Comparison of ENCODE assay signal across 16 cellular contexts in genomic region chr3:181402347-181402746, GRCh38.
DNase-seq lines count a peak whose midpoint lies in the region; TF ChIP-seq lines count a peak whose summit lies in the region.
"Had no signal": no experiment of that assay in that cellular context is flagged by ENCODE, and none has a peak within 500 bp of the region (broad histone marks: within the 10 kb centered on the region; RNA-seq: fewer than 3 reads in every experiment).

No MANE protein-coding gene starts in this region.

- H3K79me2 ChIP-seq in OCI-LY1 (ENCODE audit: insufficient read depth, low read length): no peaks in the 10 kb centered on the region

- no peak for TF ChIP-seq EP300 in transverse colon (IDR thresholded peaks at IDR 0.05; ENCODE audit: low read depth)

- H3K27me3 ChIP-seq in OCI-LY1 (ENCODE audit: insufficient read depth, low read length) (no peaks in the 10 kb centered on the region), colonic mucosa (no peaks in the 10 kb centered on the region), transverse colon (no peaks in the 10 kb centered on the region)

- CTCF ChIA-PET in HEK293 (lab: Yijun Ruan, JAX): no interaction called here

- H3K4me2 ChIP-seq in OCI-LY1 (ENCODE audit: low read length): peak overlapping the region; percentile 37; the same call in 1 of the 2 replicates
- H3K4me2 ChIP-seq: A549 had no signal

- H3F3A ChIP-seq in OCI-LY1 (ENCODE audit: insufficient read depth, low read length): no peaks in the 10 kb centered on the region

- H4K20me1 ChIP-seq in OCI-LY1 (ENCODE audit: insufficient read depth, low read length): no peaks in the 10 kb centered on the region

- no peak overlapping the region for H2AFZ ChIP-seq in OCI-LY1 (ENCODE audit: low read length)
- H2AFZ ChIP-seq: GM23248 had no signal

- no peak for TF ChIP-seq POLR2A in transverse colon (IDR thresholded peaks at IDR 0.05)

- H3K36me3 ChIP-seq in HEK293 (ENCODE audit: control insufficient read depth in 2 of 2, insufficient read depth in 1 of 2, low read length in 2 of 2): no peaks in the 10 kb centered on the region
- H3K36me3 ChIP-seq in OCI-LY1 (ENCODE audit: insufficient read depth, low read length): no peaks in the 10 kb centered on the region
- H3K36me3 ChIP-seq in colonic mucosa: no peaks in the 10 kb centered on the region
- no peaks in the 10 kb centered on the region for H3K36me3 ChIP-seq in transverse colon

- H3K4me3 ChIP-seq in HEK293 (ENCODE audit: low read depth, low read length): no peak overlapping the region
- no peak overlapping the region for H3K4me3 ChIP-seq in OCI-LY1 (ENCODE audit: low read depth, low read length, poor library complexity, severe bottlenecking)
- H3K4me3 ChIP-seq in colonic mucosa: no peak overlapping the region
- no peak overlapping the region for H3K4me3 ChIP-seq in transverse colon
- H3K4me3 ChIP-seq: A549, GM23248 had no signal

- intact Hi-C loops in colonic mucosa (cut with DNase I): no loop called here
- intact Hi-C loops in transverse colon (cut with DNase I; ENCODE audit: low total_unique reads): no loop called here

- in situ Hi-C loops in transverse colon (cut with MboI; ENCODE audit: low pct_ligation_motif_present in 1 of 4, low pct_unique_long_range_greater_than_20kb in 1 of 4, low sequenced_read_pairs in 3 of 4): no loop called here

- H3K9me2 ChIP-seq in OCI-LY1 (ENCODE audit: low read depth, low read length): no peaks in the 10 kb centered on the region

- DNase-seq in colonic mucosa (peak; percentile 61), transverse colon (peak; percentile 7), GOT3 (lab: John Stamatoyannopoulos, UW) (no peak)
- DNase-seq in stimulated activated CD4-positive, alpha-beta T cell treated with anti-CD3 and anti-CD28 coated beads, Interleukin-4, amount 100 ng/mL, for 4 hours: no peak
- DNase-seq in stimulated activated CD4-positive, alpha-beta T cell treated with anti-CD3 and anti-CD28 coated beads, Interleukin-1b, Interleukin-23, amount 100 ng/mL, for 48 hours: no peak
- DNase-seq: AML-193; Caco-2; CD4-positive, alpha-beta T cell; GDM1; GM23248; HCEC 1CT had no signal

- H3K9ac ChIP-seq in OCI-LY1 (ENCODE audit: low read length) (no peak overlapping the region), colonic mucosa (ENCODE audit: low read depth in 2 of 2, low read length in 2 of 2) (no peak overlapping the region)
- H3K9ac ChIP-seq: GM23248 had no signal

- WGBS in transverse colon (ENCODE audit: low coverage in 1 of 2), 2 donors: 15 to 19% methylated on average over 3 of the region's 3 CpGs

- no peaks in the 10 kb centered on the region for H3K9me3 ChIP-seq in HEK293 (ENCODE audit: control insufficient read depth, insufficient read depth, low read depth, low read length)
- H3K9me3 ChIP-seq in OCI-LY1 (ENCODE audit: low read length): no peaks in the 10 kb centered on the region
- no peaks in the 10 kb centered on the region for H3K9me3 ChIP-seq in colonic mucosa
- H3K9me3 ChIP-seq in transverse colon: no peaks in the 10 kb centered on the region
- H3K9me3 ChIP-seq: A549, Caco-2 had no signal

- no peak overlapping the region for H3K27ac ChIP-seq in HEK293 (ENCODE audit: extremely low read depth, low read depth, low read length)
- H3K27ac ChIP-seq in OCI-LY1 (ENCODE audit: low read depth, low read length, poor library complexity, severe bottlenecking): peak overlapping the region; percentile 22
- no peak overlapping the region for H3K27ac ChIP-seq in colonic mucosa
- no peak overlapping the region for H3K27ac ChIP-seq in transverse colon
- H3K27ac ChIP-seq: 22Rv1, A549, C4-2B, GM23248 had no signal

- TF ChIP-seq CTCF in HEK293 (tag by site-specific recombination; IDR thresholded peaks at IDR 0.05) (no peak), OCI-LY1 (IDR thresholded peaks at IDR 0.05; ENCODE audit: low read length) (no peak), colonic mucosa (IDR thresholded peaks at IDR 0.05) (no peak), transverse colon (IDR thresholded peaks at IDR 0.05) (no peak)

- no peaks in the 10 kb centered on the region for H3K4me1 ChIP-seq in HEK293 (ENCODE audit: control insufficient read depth, insufficient read depth, low read length)
- H3K4me1 ChIP-seq in OCI-LY1 (ENCODE audit: insufficient read depth, low read length, severe bottlenecking): peaks cover 55% of the 10 kb centered on the region
- no peaks in the 10 kb centered on the region for H3K4me1 ChIP-seq in colonic mucosa
- no peaks in the 10 kb centered on the region for H3K4me1 ChIP-seq in transverse colon
- H3K4me1 ChIP-seq: A549, Caco-2 had no signal

- POLR2A ChIA-PET in HEK293 (lab: Yijun Ruan, JAX): no interaction called here

TF ChIP-seq in HEK293, 187 proteins besides CTCF, POLR2A, EP300 and RAD21:
- peak; percentile 29; the same call in 1 of the 2 replicates for TF ChIP-seq KLF9 (tag by site-specific recombination; IDR thresholded peaks at IDR 0.05; ENCODE audit: low read depth)
- TF ChIP-seq ZNF214 (tag by site-specific recombination; IDR thresholded peaks at IDR 0.05; ENCODE audit: borderline replicate concordance): no peak
- TF ChIP-seq KLF1 (tag by site-specific recombination; IDR thresholded peaks at IDR 0.05): 0 out of 2 replicates have a peak, but pooled peaks have one; percentile 15

Comparison
In these comparisons a context has a peak if more than half of its experiments do, and no peak if none do; other contexts are left out.
1. DNase-seq: peak in colonic mucosa (single experiment) and transverse colon (single experiment); none in stimulated activated CD4-positive, alpha-beta T cell treated with anti-CD3 and anti-CD28 coated beads, Interleukin-4, amount 100 ng/mL, for 4 hours (0 of 2), GOT3 (single experiment) and stimulated activated CD4-positive, alpha-beta T cell treated with anti-CD3 and anti-CD28 coated beads, Interleukin-1b, Interleukin-23, amount 100 ng/mL, for 48 hours (single experiment).